ENCODE assay signal across 9 cellular contexts in genomic region chr7:26686448-26686981, GRCh38.
DNase-seq lines count a peak whose midpoint lies in the region; ATAC-seq and TF ChIP-seq lines count a peak whose summit lies in the region.
"Had no signal": no experiment of that assay in that cellular context is flagged by ENCODE, and none has a peak within 500 bp of the region (broad histone marks: within the 10 kb centered on the region; RNA-seq: fewer than 3 reads in every experiment).

No MANE protein-coding gene starts in this region.

- no peaks in the 10 kb centered on the region for H3K9me3 Mint-ChIP-seq in activated CD4-positive, alpha-beta T cell treated with anti-CD3 and anti-CD28 coated beads for 36 hours (ENCODE audit: low read depth)
- H3K9me3 Mint-ChIP-seq: T-cell had no signal

- H3K36me3 ChIP-seq in neuron (ENCODE audit: insufficient read depth, low read length) = no peaks in the 10 kb centered on the region

- H3K36me3 Mint-ChIP-seq in activated CD4-positive, alpha-beta T cell treated with anti-CD3 and anti-CD28 coated beads for 36 hours (ENCODE audit: low read depth) = no peaks in the 10 kb centered on the region
- H3K36me3 Mint-ChIP-seq: T-cell had no signal

- ATAC-seq in GM18498 (IDR thresholded peaks at IDR 0.05; ENCODE audit: unreplicated experiment) = no peak
- no peak for ATAC-seq in activated CD4-positive, alpha-beta T cell treated with anti-CD3 and anti-CD28 coated beads for 36 hours

- POLR2A ChIA-PET in activated CD4-positive, alpha-beta T cell treated with anti-CD3 and anti-CD28 coated beads for 36 hours (lab: Charles Lee) = no interaction called here

- H3K27me3 ChIP-seq in neuron (ENCODE audit: insufficient read depth, low read length) = no peaks in the 10 kb centered on the region

- TF ChIP-seq CTCF in epithelial cell of esophagus (IDR thresholded peaks at IDR 0.05; ENCODE audit: insufficient read depth, low read depth, low read length, missing control alignments) = peak; percentile 62

- CTCF ChIA-PET in activated CD4-positive, alpha-beta T cell treated with anti-CD3 and anti-CD28 coated beads for 36 hours (lab: Charles Lee) = interaction anchor here (0.6 to 2.5 kb wide), 12 partner anchors 9 to 480 kb away, joined by 3 to 14 read pairs (median 4); no protein-coding TSS in a partner anchor

- no peak overlapping the region for H3K4me3 Mint-ChIP-seq in activated CD4-positive, alpha-beta T cell treated with anti-CD3 and anti-CD28 coated beads for 36 hours
- H3K4me3 Mint-ChIP-seq: T-cell had no signal

- DNase-seq in DMS53 treated with DMSO at 0.1 percent for 48 hours (lab: John Stamatoyannopoulos, UW; ENCODE audit: unreplicated experiment) (peak; percentile 89), Kasumi-1 (lab: John Stamatoyannopoulos, UW) (peak; percentile 80 to 89), RKO (ENCODE audit: low spot score) (peak; percentile 61), epithelial cell of esophagus (ENCODE audit: low read depth) (peak; percentile 37), occipital lobe (lab: John Stamatoyannopoulos, UW) (no peak)
- DNase-seq in activated CD4-positive, alpha-beta T cell treated with anti-CD3 and anti-CD28 coated beads for 36 hours = no peak

- H3K9me3 ChIP-seq in neuron (ENCODE audit: low read length) = no peaks in the 10 kb centered on the region

- H3K4me1 ChIP-seq in neuron (ENCODE audit: insufficient read depth, low read length) = peaks cover 10% of the 10 kb centered on the region

- no peak overlapping the region for H3K27ac Mint-ChIP-seq in activated CD4-positive, alpha-beta T cell treated with anti-CD3 and anti-CD28 coated beads for 36 hours
- H3K27ac Mint-ChIP-seq: T-cell had no signal

- H3K4me1 Mint-ChIP-seq in activated CD4-positive, alpha-beta T cell treated with anti-CD3 and anti-CD28 coated beads for 36 hours = no peaks in the 10 kb centered on the region

- H2AFZ ChIP-seq in neuron (ENCODE audit: low read depth, low read length) = peak overlapping the region; percentile 33

- intact Hi-C loops in activated CD4-positive, alpha-beta T cell treated with anti-CD3 and anti-CD28 coated beads for 36 hours (cut with DNase I, micrococcal nuclease) = loop anchor here (1.0 kb wide), 1 partner anchor 475 kb away; no protein-coding TSS in a partner anchor

- H3K4me3 ChIP-seq in epithelial cell of esophagus (ENCODE audit: low read length) (no peak overlapping the region), neuron (ENCODE audit: low read length) (no peak overlapping the region)

- H3K27me3 Mint-ChIP-seq in activated CD4-positive, alpha-beta T cell treated with anti-CD3 and anti-CD28 coated beads for 36 hours = peaks cover 16% of the 10 kb centered on the region

Comparison
In these comparisons a context has a peak if more than half of its experiments do, and no peak if none do; other contexts are left out.
1. DNase-seq: peak in DMS53 treated with DMSO at 0.1 percent for 48 hours (single experiment), Kasumi-1 (2 of 2), RKO (single experiment) and epithelial cell of esophagus (single experiment); none in occipital lobe (single experiment) and activated CD4-positive, alpha-beta T cell treated with anti-CD3 and anti-CD28 coated beads for 36 hours (single experiment).